Comparison of ENCODE assay signal across 8 cellular contexts in the genomic region with DNA sequence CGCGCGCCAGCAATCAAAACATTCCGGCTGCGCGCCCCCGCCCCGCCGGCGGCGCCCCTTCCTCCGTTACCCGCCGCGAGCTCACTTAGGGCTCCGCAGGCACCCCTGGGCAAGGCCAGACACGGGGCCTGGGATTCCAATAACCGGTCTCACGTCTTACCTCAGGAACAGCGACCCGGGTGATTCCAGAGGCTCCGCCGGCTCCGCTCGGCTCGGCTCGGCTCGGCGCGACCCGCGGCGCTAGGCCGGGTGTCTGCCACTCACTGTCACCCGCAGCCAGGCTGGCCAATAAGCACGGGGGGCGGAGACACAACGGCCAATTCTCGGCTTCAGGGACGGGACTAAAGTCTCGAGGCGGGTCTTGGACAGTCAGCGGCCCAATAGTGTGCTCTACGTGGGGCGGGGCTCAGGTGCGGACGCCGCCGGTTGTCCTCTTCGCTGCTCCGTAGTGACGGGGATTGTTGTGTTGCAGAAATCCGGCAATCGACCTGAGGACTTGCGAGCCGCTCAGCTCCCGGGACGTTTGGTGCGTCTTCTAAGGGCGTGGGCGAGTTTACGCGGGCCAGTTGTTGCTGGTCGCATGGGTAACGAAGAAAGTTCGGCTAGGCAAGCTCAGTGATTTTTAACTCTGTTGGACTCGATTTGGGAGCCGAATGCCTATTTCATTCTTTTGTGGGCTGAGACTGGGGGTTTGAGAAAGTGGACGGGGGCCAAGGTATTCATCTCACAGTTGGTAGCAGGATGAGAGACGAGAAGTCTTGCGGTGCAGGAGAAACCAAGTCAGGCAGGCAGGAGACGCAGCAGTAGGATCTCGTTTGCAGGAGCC.
DNase-seq lines count a peak whose midpoint lies in the region; ATAC-seq lines count a peak whose summit lies in the region.

A gene with protein sequence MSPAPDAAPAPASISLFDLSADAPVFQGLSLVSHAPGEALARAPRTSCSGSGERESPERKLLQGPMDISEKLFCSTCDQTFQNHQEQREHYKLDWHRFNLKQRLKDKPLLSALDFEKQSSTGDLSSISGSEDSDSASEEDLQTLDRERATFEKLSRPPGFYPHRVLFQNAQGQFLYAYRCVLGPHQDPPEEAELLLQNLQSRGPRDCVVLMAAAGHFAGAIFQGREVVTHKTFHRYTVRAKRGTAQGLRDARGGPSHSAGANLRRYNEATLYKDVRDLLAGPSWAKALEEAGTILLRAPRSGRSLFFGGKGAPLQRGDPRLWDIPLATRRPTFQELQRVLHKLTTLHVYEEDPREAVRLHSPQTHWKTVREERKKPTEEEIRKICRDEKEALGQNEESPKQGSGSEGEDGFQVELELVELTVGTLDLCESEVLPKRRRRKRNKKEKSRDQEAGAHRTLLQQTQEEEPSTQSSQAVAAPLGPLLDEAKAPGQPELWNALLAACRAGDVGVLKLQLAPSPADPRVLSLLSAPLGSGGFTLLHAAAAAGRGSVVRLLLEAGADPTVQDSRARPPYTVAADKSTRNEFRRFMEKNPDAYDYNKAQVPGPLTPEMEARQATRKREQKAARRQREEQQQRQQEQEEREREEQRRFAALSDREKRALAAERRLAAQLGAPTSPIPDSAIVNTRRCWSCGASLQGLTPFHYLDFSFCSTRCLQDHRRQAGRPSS (plus strand): TSS at position 432 of the 826 bp plus-strand sequence. CDS start 452 bp downstream, outside the sequence.
A gene with protein sequence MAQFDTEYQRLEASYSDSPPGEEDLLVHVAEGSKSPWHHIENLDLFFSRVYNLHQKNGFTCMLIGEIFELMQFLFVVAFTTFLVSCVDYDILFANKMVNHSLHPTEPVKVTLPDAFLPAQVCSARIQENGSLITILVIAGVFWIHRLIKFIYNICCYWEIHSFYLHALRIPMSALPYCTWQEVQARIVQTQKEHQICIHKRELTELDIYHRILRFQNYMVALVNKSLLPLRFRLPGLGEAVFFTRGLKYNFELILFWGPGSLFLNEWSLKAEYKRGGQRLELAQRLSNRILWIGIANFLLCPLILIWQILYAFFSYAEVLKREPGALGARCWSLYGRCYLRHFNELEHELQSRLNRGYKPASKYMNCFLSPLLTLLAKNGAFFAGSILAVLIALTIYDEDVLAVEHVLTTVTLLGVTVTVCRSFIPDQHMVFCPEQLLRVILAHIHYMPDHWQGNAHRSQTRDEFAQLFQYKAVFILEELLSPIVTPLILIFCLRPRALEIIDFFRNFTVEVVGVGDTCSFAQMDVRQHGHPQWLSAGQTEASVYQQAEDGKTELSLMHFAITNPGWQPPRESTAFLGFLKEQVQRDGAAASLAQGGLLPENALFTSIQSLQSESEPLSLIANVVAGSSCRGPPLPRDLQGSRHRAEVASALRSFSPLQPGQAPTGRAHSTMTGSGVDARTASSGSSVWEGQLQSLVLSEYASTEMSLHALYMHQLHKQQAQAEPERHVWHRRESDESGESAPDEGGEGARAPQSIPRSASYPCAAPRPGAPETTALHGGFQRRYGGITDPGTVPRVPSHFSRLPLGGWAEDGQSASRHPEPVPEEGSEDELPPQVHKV (minus strand): TSS at position 262 of the 826 bp plus-strand sequence. CDS start 1,612 bp downstream, outside the sequence.

- peak within 1 kb of the TSS; percentile 78 to 96 (median 84) for H3K4me3 ChIP-seq in BLaER1 treated with 17β-estradiol and CSF1 and Interleukin-3, amounts not matched to agents 10 nM and 100 nM

- ATAC-seq in GM19351 (IDR thresholded peaks at IDR 0.05; ENCODE audit: unreplicated experiment) (peak; percentile 95), HG03521 (IDR thresholded peaks at IDR 0.05; ENCODE audit: unreplicated experiment) (peak; percentile 97)

- H3K9ac ChIP-seq in BLaER1 treated with 17β-estradiol and CSF1 and Interleukin-3, amounts not matched to agents 10 nM and 100 nM: peak within 1 kb of the TSS; percentile 89 to 96 (median 93)

- no peaks in the 10 kb centered on the region for H3K9me3 ChIP-seq in BLaER1 treated with 17β-estradiol and CSF1 and Interleukin-3, amounts not matched to agents 10 nM and 100 nM (replicated peaks in 1 of 11)

- peaks cover 14 to 44% (median 32%) of the 10 kb centered on the region in 11 experiments; a peak in 15 of 22 replicates for H4K20me1 ChIP-seq in BLaER1 treated with 17β-estradiol and CSF1 and Interleukin-3, amounts not matched to agents 10 nM and 100 nM

- peak within 1 kb of the TSS; percentile 82 to 94 (median 88) for H3K27ac ChIP-seq in BLaER1 treated with 17β-estradiol and CSF1 and Interleukin-3, amounts not matched to agents 10 nM and 100 nM

- peaks cover 52 to 63% (median 57%) of the 10 kb centered on the region in 10 experiments for H3K4me1 ChIP-seq in BLaER1 treated with 17β-estradiol and CSF1 and Interleukin-3, amounts not matched to agents 10 nM and 100 nM

- peak; percentile 99 for DNase-seq in NCI-H748 (lab: John Stamatoyannopoulos, UW; ENCODE audit: unreplicated experiment)
- peak; percentile 97 for DNase-seq in activated CD4-positive, alpha-beta T cell treated with anti-CD3 and anti-CD28 coated beads, Interleukin-2, amount 50 U/mL, for 1 hour
- DNase-seq in cortex of kidney (lab: John Stamatoyannopoulos, UW): peak; percentile 54
- DNase-seq in left kidney (ENCODE audit: low read depth, low spot score): peak; percentile 100
- peak; percentile 98 for DNase-seq in stimulated activated CD4-positive, alpha-beta T cell treated with anti-CD3 and anti-CD28 coated beads, Interleukin-2, amount 100 ng/mL, for 24 hours

- peaks cover 37 to 65% (median 48%) of the 10 kb centered on the region in 11 experiments for H3K36me3 ChIP-seq in BLaER1 treated with 17β-estradiol and CSF1 and Interleukin-3, amounts not matched to agents 10 nM and 100 nM

- no peaks in the 10 kb centered on the region for H3K27me3 ChIP-seq in BLaER1 treated with 17β-estradiol and CSF1 and Interleukin-3, amounts not matched to agents 10 nM and 100 nM

- peak within 1 kb of the TSS; percentile 91 to 100 (median 98) for H3K4me2 ChIP-seq in BLaER1 treated with 17β-estradiol and CSF1 and Interleukin-3, amounts not matched to agents 10 nM and 100 nM

Comparison
In these comparisons a context has a peak if more than half of its experiments do, and no peak if none do; other contexts are left out.
1. Peak in every context shown above with its lines: DNase-seq, ATAC-seq, H3K4me3 ChIP-seq and H3K27ac ChIP-seq.